In genomic region chr1:66437136-66437401, GRCh38 we compare ENCODE assay signal across 16 cellular contexts.
A peak's percentile ranks its signal among the peaks of the same experiment; 100 is the strongest.
DNase-seq lines count a peak whose midpoint lies in the region; ATAC-seq and TF ChIP-seq lines count a peak whose summit lies in the region.
"Had no signal": no experiment of that assay in that cellular context is flagged by ENCODE, and none has a peak within 500 bp of the region (broad histone marks: within the 10 kb centered on the region; RNA-seq: fewer than 3 reads in every experiment).

No MANE protein-coding gene starts in this region.

- H3K27me3 Mint-ChIP-seq in CD4-positive, CD25-positive, alpha-beta regulatory T cell = no peaks in the 10 kb centered on the region
- H3K27me3 Mint-ChIP-seq in activated T-helper 1 cell treated with anti-CD3 and anti-CD28 coated beads, Interleukin-12 subunit alpha, Interleukin-12 subunit beta, Interleukin-2, Interleukin-4 antibody, amounts not matched to agents 30 ng/mL and 10 ng/mL and 1 ng/mL, durations not matched to agents 14 hours and 24 hours and 36 hours (ENCODE audit: insufficient read depth) = no peaks in the 10 kb centered on the region

- H3K36me3 ChIP-seq in CD4-positive, CD25-positive, alpha-beta regulatory T cell (ENCODE audit: control insufficient read depth, insufficient read depth, low read length) = no peaks in the 10 kb centered on the region
- H3K36me3 ChIP-seq in PC-3 (ENCODE audit: low read depth, low read length) (no peaks in the 10 kb centered on the region), WERI-Rb-1 (no peaks in the 10 kb centered on the region)
- H3K36me3 ChIP-seq: HAP-1, tibial artery had no signal

- H4K20me1 ChIP-seq in PC-3 (ENCODE audit: low read length) = no peaks in the 10 kb centered on the region

- intact Hi-C loops in PC-3 (cut with micrococcal nuclease) = loop anchor here (5.0 kb wide), 3 partner anchors 85 to 165 kb away; no protein-coding TSS in a partner anchor
- intact Hi-C loops in activated T-helper 1 cell treated with anti-CD3 and anti-CD28 coated beads, Interleukin-12 subunit alpha, Interleukin-12 subunit beta, Interleukin-2, Interleukin-4 antibody, amounts not matched to agents 30 ng/mL and 10 ng/mL and 1 ng/mL, durations not matched to agents 14 hours and 24 hours and 36 hours (cut with micrococcal nuclease) = loop anchor here (5.0 kb wide), 1 partner anchor 735 kb away; no protein-coding TSS in a partner anchor

- H3K9me3 ChIP-seq in CD4-positive, CD25-positive, alpha-beta regulatory T cell (ENCODE audit: control insufficient read depth in 2 of 2, low read length in 2 of 2) = no peaks in the 10 kb centered on the region
- no peaks in the 10 kb centered on the region for H3K9me3 ChIP-seq in PC-3 (ENCODE audit: low read length)
- H3K9me3 ChIP-seq in WERI-Rb-1 (ENCODE audit: severe bottlenecking) = no peaks in the 10 kb centered on the region
- H3K9me3 ChIP-seq: HAP-1 had no signal

- DNase-seq in CD4-positive, CD25-positive, alpha-beta regulatory T cell = no peak
- DNase-seq in PC-3 (no peak), WERI-Rb-1 (no peak), NCI-H2196 treated with DMSO at 0.1 percent for 48 hours (lab: John Stamatoyannopoulos, UW; ENCODE audit: unreplicated experiment) (no peak), AG08396 (ENCODE audit: low spot score) (no peak)
- no peak for DNase-seq in activated T-helper 1 cell treated with anti-CD3 and anti-CD28 coated beads, Interleukin-12 subunit alpha, Interleukin-12 subunit beta, Interleukin-2, Interleukin-4 antibody, amounts not matched to agents 30 ng/mL and 10 ng/mL and 1 ng/mL, durations not matched to agents 14 hours and 24 hours and 36 hours (ENCODE audit: low spot score)
- DNase-seq: activated gamma-delta T cell treated with Interleukin-2 at 50 U/mL for 16 hours, anterior cingulate cortex, cerebellar nuclear complex, NCI-H1092, NCI-H82, RPMI8226, tibial artery had no signal

- H3K79me2 ChIP-seq in PC-3 (ENCODE audit: low read length) = no peaks in the 10 kb centered on the region

- H2AFZ ChIP-seq in PC-3 (ENCODE audit: low read length) = no peak overlapping the region

- H3K27ac ChIP-seq in CD4-positive, CD25-positive, alpha-beta regulatory T cell (ENCODE audit: insufficient read depth, low read length, poor library complexity, severe bottlenecking) = no peak overlapping the region
- H3K27ac ChIP-seq in PC-3 (ENCODE audit: low read length) = peak overlapping the region; percentile 48
- H3K27ac ChIP-seq in WERI-Rb-1 = no peak overlapping the region
- H3K27ac ChIP-seq: tibial artery had no signal

- H3K9ac ChIP-seq in PC-3 (ENCODE audit: low read length) = no peak overlapping the region

- no peak overlapping the region for H3K4me2 ChIP-seq in PC-3 (ENCODE audit: low read length)

- no peaks in the 10 kb centered on the region for H3K9me2 ChIP-seq in PC-3 (replicated peaks; ENCODE audit: low read length)

- H3K4me3 ChIP-seq in CD4-positive, CD25-positive, alpha-beta regulatory T cell (ENCODE audit: low read depth, low read length) = peak overlapping the region; percentile 58
- H3K4me3 ChIP-seq in PC-3 (ENCODE audit: low read length) (no peak overlapping the region), WERI-Rb-1 (ENCODE audit: low read depth, low read length) (no peak overlapping the region)
- H3K4me3 ChIP-seq: HAP-1, tibial artery had no signal

- POLR2A ChIA-PET in PC-3 (lab: Charles Lee; ENCODE audit: unreplicated experiment) = interaction anchor here (0.5 kb wide), 1 partner anchor 84 kb away, joined by 3 read pairs; no protein-coding TSS in a partner anchor

- CTCF ChIA-PET in PC-3 (lab: Charles Lee) = interaction anchor here (0.7 to 1.5 kb wide), 5 partner anchors 9 to 146 kb away, joined by 3 to 8 read pairs (median 5); no protein-coding TSS in a partner anchor

- H3K4me1 Mint-ChIP-seq in CD4-positive, CD25-positive, alpha-beta regulatory T cell = peaks cover 20 to 42% (median 28%) of the 10 kb centered on the region in 4 donors
- H3K4me1 Mint-ChIP-seq in activated T-helper 1 cell treated with anti-CD3 and anti-CD28 coated beads, Interleukin-12 subunit alpha, Interleukin-12 subunit beta, Interleukin-2, Interleukin-4 antibody, amounts not matched to agents 30 ng/mL and 10 ng/mL and 1 ng/mL, durations not matched to agents 14 hours and 24 hours and 36 hours (ENCODE audit: low read depth) = peaks cover 45% of the 10 kb centered on the region

- TF ChIP-seq CTCF in PC-3 (conservative IDR thresholded peaks at IDR 0.05; ENCODE audit: low read depth, low read length) (no peak), WERI-Rb-1 (IDR thresholded peaks at IDR 0.05; ENCODE audit: low read depth, low read length) (no peak)

- H3K9me3 Mint-ChIP-seq in CD4-positive, CD25-positive, alpha-beta regulatory T cell = peaks cover 0 to 7% (median 0%) of the 10 kb centered on the region in 7 donors
- peaks cover 13% of the 10 kb centered on the region for H3K9me3 Mint-ChIP-seq in activated T-helper 1 cell treated with anti-CD3 and anti-CD28 coated beads, Interleukin-12 subunit alpha, Interleukin-12 subunit beta, Interleukin-2, Interleukin-4 antibody, amounts not matched to agents 30 ng/mL and 10 ng/mL and 1 ng/mL, durations not matched to agents 14 hours and 24 hours and 36 hours

- no peaks in the 10 kb centered on the region for H3K27me3 ChIP-seq in CD4-positive, CD25-positive, alpha-beta regulatory T cell (ENCODE audit: control insufficient read depth, insufficient read depth, low read length)
- H3K27me3 ChIP-seq in PC-3 (ENCODE audit: low read length) (no peaks in the 10 kb centered on the region), WERI-Rb-1 (ENCODE audit: insufficient read depth, low read depth, severe bottlenecking) (no peaks in the 10 kb centered on the region)
- H3K27me3 ChIP-seq: tibial artery had no signal

- ATAC-seq in CD4-positive, CD25-positive, alpha-beta regulatory T cell (ENCODE audit: low read depth in 2 of 2) = peak in 1 of 2 donors; percentile 7
- ATAC-seq in GM19035 (IDR thresholded peaks at IDR 0.05; ENCODE audit: unreplicated experiment) (peak; percentile 11), HG02852 (IDR thresholded peaks at IDR 0.05; ENCODE audit: unreplicated experiment) (peak; percentile 4), PC-3 (no peak)

- H3K4me3 Mint-ChIP-seq in CD4-positive, CD25-positive, alpha-beta regulatory T cell = peak overlapping the region in 2 of 4 donors; percentile 12 to 78
- no peak overlapping the region for H3K4me3 Mint-ChIP-seq in activated T-helper 1 cell treated with anti-CD3 and anti-CD28 coated beads, Interleukin-12 subunit alpha, Interleukin-12 subunit beta, Interleukin-2, Interleukin-4 antibody, amounts not matched to agents 30 ng/mL and 10 ng/mL and 1 ng/mL, durations not matched to agents 14 hours and 24 hours and 36 hours

- H3K36me3 Mint-ChIP-seq in CD4-positive, CD25-positive, alpha-beta regulatory T cell = no peaks in the 10 kb centered on the region
- peaks cover 5% of the 10 kb centered on the region for H3K36me3 Mint-ChIP-seq in activated T-helper 1 cell treated with anti-CD3 and anti-CD28 coated beads, Interleukin-12 subunit alpha, Interleukin-12 subunit beta, Interleukin-2, Interleukin-4 antibody, amounts not matched to agents 30 ng/mL and 10 ng/mL and 1 ng/mL, durations not matched to agents 14 hours and 24 hours and 36 hours (ENCODE audit: low read depth)

- H3F3A ChIP-seq in PC-3 (ENCODE audit: low read length, unreplicated experiment) = no peaks in the 10 kb centered on the region

- H3K27ac Mint-ChIP-seq in CD4-positive, CD25-positive, alpha-beta regulatory T cell = peak overlapping the region in 1 of 3 donors; percentile 22
- no peak overlapping the region for H3K27ac Mint-ChIP-seq in activated T-helper 1 cell treated with anti-CD3 and anti-CD28 coated beads, Interleukin-12 subunit alpha, Interleukin-12 subunit beta, Interleukin-2, Interleukin-4 antibody, amounts not matched to agents 30 ng/mL and 10 ng/mL and 1 ng/mL, durations not matched to agents 14 hours and 24 hours and 36 hours

- H3K4me1 ChIP-seq in CD4-positive, CD25-positive, alpha-beta regulatory T cell (ENCODE audit: control insufficient read depth, insufficient read depth, low read length, poor library complexity, severe bottlenecking) = peaks cover 20% of the 10 kb centered on the region
- peaks cover 34% of the 10 kb centered on the region for H3K4me1 ChIP-seq in PC-3 (ENCODE audit: insufficient read depth, low read length)

- BruUV-seq in PC-3 (replicated peaks; lab: Mats Ljungman, UMichigan) = no TSS peak
